ENCODE assay signal across 7 cellular contexts in the genomic region with DNA sequence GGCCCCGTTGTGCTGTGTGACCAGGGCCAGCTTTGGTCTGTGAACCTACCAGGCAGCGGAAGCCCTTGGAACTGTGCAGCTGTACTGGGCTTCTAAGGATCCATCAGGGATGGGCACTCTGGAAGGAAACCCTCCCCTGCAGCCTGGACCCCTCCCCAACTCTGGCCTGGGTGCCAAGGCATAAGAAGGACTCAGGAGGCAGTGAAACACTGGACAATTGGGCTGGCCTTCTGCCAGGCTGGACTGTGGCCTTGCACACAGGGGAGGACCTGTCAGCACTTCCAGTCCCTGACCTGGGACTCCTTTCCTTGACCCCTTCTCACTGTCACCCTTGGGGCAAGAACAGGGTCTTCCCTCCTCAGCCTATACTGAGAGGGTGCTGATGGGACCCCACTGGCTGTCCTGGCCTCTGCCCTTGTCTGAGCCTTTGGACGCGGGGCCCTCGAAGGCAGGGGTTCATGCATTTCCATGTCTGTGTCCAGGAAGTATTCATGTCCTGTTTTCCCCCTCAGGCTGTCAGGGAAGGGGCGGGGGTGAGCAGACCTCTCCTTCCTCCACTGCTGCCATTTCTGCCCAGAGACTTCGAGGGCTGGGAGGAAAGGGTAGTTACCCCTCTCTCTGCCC. TPM values are rescaled to one million over a fixed set of nuclear protein-coding genes. Genes with fewer than 3 reads are reported as not detected.
"Had no signal": no experiment of that assay in that cellular context is flagged by ENCODE, and none has a peak within 500 bp of the region (broad histone marks: within the 10 kb centered on the region; RNA-seq: fewer than 3 reads in every experiment).

No MANE protein-coding gene starts in this region.

- H3K36me3 ChIP-seq: brain microvascular endothelial cell had no signal

- H3K27ac ChIP-seq: brain microvascular endothelial cell had no signal

- DNase-seq: activated CD4-positive, CD25-positive, alpha-beta regulatory T cell; activated effector memory CD4-positive, alpha-beta T cell treated with Interleukin-2 at 50 U/mL for 16 hours; activated T-cell treated with anti-CD3 and anti-CD28 coated beads, Interleukin-2, amount 50 U/mL, for 24 hours; brain microvascular endothelial cell; SHP77 treated with DMSO at 0.1 percent for 48 hours had no signal

- H3K27me3 ChIP-seq: brain microvascular endothelial cell had no signal

- H3K4me3 ChIP-seq: skin epidermis had no signal

RNA-seq across cellular contexts. Expression of a gene that starts 39.6 kb away (rescaled TPM):
- total RNA-seq: chondrocyte had no signal
